In genomic region chr12:15806826-15807225, GRCh38 we compare ENCODE assay signal across 2 cellular contexts.
TF ChIP-seq lines count a peak whose summit lies in the region.

No MANE protein-coding gene starts in this region.

TF ChIP-seq in SK-N-SH, 30 proteins besides CTCF, POLR2A, EP300 and RAD21 (continued from another document):
- TF ChIP-seq, protein P1, sequence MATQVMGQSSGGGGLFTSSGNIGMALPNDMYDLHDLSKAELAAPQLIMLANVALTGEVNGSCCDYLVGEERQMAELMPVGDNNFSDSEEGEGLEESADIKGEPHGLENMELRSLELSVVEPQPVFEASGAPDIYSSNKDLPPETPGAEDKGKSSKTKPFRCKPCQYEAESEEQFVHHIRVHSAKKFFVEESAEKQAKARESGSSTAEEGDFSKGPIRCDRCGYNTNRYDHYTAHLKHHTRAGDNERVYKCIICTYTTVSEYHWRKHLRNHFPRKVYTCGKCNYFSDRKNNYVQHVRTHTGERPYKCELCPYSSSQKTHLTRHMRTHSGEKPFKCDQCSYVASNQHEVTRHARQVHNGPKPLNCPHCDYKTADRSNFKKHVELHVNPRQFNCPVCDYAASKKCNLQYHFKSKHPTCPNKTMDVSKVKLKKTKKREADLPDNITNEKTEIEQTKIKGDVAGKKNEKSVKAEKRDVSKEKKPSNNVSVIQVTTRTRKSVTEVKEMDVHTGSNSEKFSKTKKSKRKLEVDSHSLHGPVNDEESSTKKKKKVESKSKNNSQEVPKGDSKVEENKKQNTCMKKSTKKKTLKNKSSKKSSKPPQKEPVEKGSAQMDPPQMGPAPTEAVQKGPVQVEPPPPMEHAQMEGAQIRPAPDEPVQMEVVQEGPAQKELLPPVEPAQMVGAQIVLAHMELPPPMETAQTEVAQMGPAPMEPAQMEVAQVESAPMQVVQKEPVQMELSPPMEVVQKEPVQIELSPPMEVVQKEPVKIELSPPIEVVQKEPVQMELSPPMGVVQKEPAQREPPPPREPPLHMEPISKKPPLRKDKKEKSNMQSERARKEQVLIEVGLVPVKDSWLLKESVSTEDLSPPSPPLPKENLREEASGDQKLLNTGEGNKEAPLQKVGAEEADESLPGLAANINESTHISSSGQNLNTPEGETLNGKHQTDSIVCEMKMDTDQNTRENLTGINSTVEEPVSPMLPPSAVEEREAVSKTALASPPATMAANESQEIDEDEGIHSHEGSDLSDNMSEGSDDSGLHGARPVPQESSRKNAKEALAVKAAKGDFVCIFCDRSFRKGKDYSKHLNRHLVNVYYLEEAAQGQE (IDR thresholded peaks at IDR 0.05; ENCODE audit: low read depth, low read length) = no peak
- TF ChIP-seq MEF2A (IDR thresholded peaks at IDR 0.05; ENCODE audit: borderline replicate concordance, low read depth) (no peak), TAF1 (IDR thresholded peaks at IDR 0.05; ENCODE audit: borderline replicate concordance, low read depth, low read length) (no peak), NFIC (IDR thresholded peaks at IDR 0.05; ENCODE audit: borderline replicate concordance) (no peak), SMC3 (IDR thresholded peaks at IDR 0.05; ENCODE audit: low read depth, low read length) (no peak), YY1 (IDR thresholded peaks at IDR 0.05; ENCODE audit: low read depth) (no peak), FOXM1 (IDR thresholded peaks at IDR 0.05; ENCODE audit: low read depth) (no peak), TEAD4 (IDR thresholded peaks at IDR 0.05; ENCODE audit: borderline replicate concordance, insufficient read depth) (no peak), GABPA (IDR thresholded peaks at IDR 0.05; ENCODE audit: low read depth) (no peak)
- TF ChIP-seq, protein P2, sequence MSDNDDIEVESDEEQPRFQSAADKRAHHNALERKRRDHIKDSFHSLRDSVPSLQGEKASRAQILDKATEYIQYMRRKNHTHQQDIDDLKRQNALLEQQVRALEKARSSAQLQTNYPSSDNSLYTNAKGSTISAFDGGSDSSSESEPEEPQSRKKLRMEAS (IDR thresholded peaks at IDR 0.05; ENCODE audit: low read depth) = no peak

TF ChIP-seq in SK-N-SH treated with all-trans-retinoic acid at 6 μM for 48 hours, 23 proteins besides CTCF, POLR2A, EP300 and RAD21 (continued from another document):
- TF ChIP-seq RARB (CRISPR knock-in tag; IDR thresholded peaks at IDR 0.05) = no peak
- TF ChIP-seq GLIS3 (CRISPR knock-in tag; IDR thresholded peaks at IDR 0.05) = no peak
- no peak for TF ChIP-seq PPARA (CRISPR knock-in tag; IDR thresholded peaks at IDR 0.05; ENCODE audit: borderline replicate concordance)
- no peak for TF ChIP-seq ESRRG (CRISPR knock-in tag; IDR thresholded peaks at IDR 0.05)
